Comparison of ENCODE assay signal across 8 cellular contexts in genomic region chr11:35418847-35419712, GRCh38. TPM values are rescaled to one million over a fixed set of nuclear protein-coding genes. Genes with fewer than 3 reads are reported as not detected.
A peak's percentile ranks its signal among the peaks of the same experiment; 100 is the strongest.
DNase-seq lines count a peak whose midpoint lies in the region; ATAC-seq, FAIRE-seq and TF ChIP-seq lines count a peak whose summit lies in the region.

SLC1A2 (minus strand) TSS chr11:35419558; CDS start chr11:35418966, 592 bp downstream.

- no peak for TF ChIP-seq POLR2A in gastroesophageal sphincter (IDR thresholded peaks at IDR 0.05)

- H3K4me3 Mint-ChIP-seq in activated CD4-positive, alpha-beta memory T cell treated with anti-CD3 and anti-CD28 coated beads, Interleukin-2, amount 10 ng/mL, durations not matched to agents 7 days and 5 days, result peak within 1 kb of the TSS; percentile 45

- no peak for TF ChIP-seq EP300 in gastroesophageal sphincter (IDR thresholded peaks at IDR 0.05)

- intact Hi-C loops in kidney (cut with DNase I), result no loop called here

- H3K36me3 ChIP-seq in BLaER1 (no peaks in the 10 kb centered on the region), gastroesophageal sphincter (no peaks in the 10 kb centered on the region), kidney (ENCODE audit: control insufficient read depth in 1 of 2, insufficient read depth in 2 of 2, low read length in 2 of 2) (no peaks in the 10 kb centered on the region)

- WGBS in gastroesophageal sphincter (ENCODE audit: low coverage in 1 of 2), 2 donors, result 4% methylated on average over 16 of the region's 100 CpGs; no CpG with 5 or more reads in 1 of the 2 donors

- no peaks in the 10 kb centered on the region for H3K9me3 Mint-ChIP-seq in activated CD4-positive, alpha-beta memory T cell treated with anti-CD3 and anti-CD28 coated beads, Interleukin-2, amount 10 ng/mL, durations not matched to agents 7 days and 5 days

- H3K4me2 ChIP-seq in BLaER1, result peak within 1 kb of the TSS; percentile 86

- peaks cover 29% of the 10 kb centered on the region for H4K20me1 ChIP-seq in BLaER1

- peaks cover 88% of the 10 kb centered on the region for H3K27me3 Mint-ChIP-seq in activated CD4-positive, alpha-beta memory T cell treated with anti-CD3 and anti-CD28 coated beads, Interleukin-2, amount 10 ng/mL, durations not matched to agents 7 days and 5 days

- POLR2A ChIA-PET in HEK293T (lab: Yijun Ruan, JAX), result interaction anchor here (1.0 kb wide), 1 partner anchor 503 kb away, joined by 3 read pairs; the partner anchor contains the start of genes APIP and PDHX
- POLR2A ChIA-PET in activated CD4-positive, alpha-beta memory T cell treated with anti-CD3 and anti-CD28 coated beads, Interleukin-2, amount 10 ng/mL, durations not matched to agents 7 days and 5 days (lab: Charles Lee), result no interaction called here

- H3K9me3 ChIP-seq in BLaER1, result peaks cover 7% of the 10 kb centered on the region; the same call in 1 of the 2 replicates
- no peaks in the 10 kb centered on the region for H3K9me3 ChIP-seq in gastroesophageal sphincter
- no peaks in the 10 kb centered on the region for H3K9me3 ChIP-seq in kidney (ENCODE audit: control insufficient read depth in 1 of 2, low read length in 2 of 2)

- H3K27ac ChIP-seq in BLaER1, result no peak within 1 kb of the TSS
- H3K27ac ChIP-seq in gastroesophageal sphincter, result no peak within 1 kb of the TSS
- H3K27ac ChIP-seq in kidney (ENCODE audit: low read depth in 2 of 2, low read length in 2 of 2), result no peak within 1 kb of the TSS

- peak within 1 kb of the TSS; percentile 61 for H3K4me3 ChIP-seq in BLaER1
- H3K4me3 ChIP-seq in gastroesophageal sphincter, result peak within 1 kb of the TSS; percentile 13 to 54
- peak within 1 kb of the TSS in 1 of 2 donors; percentile 32 for H3K4me3 ChIP-seq in kidney (ENCODE audit: low read length in 2 of 2)

- H3K9ac ChIP-seq in BLaER1 (no peak within 1 kb of the TSS), kidney (ENCODE audit: low read length in 2 of 2) (no peak within 1 kb of the TSS)

- DNase-seq in HEK293T (ENCODE audit: extremely low spot score) (peak; percentile 42), omental fat pad (ENCODE audit: low spot score) (no peak), NCI-H187 treated with DMSO at 0.1 percent for 48 hours (lab: John Stamatoyannopoulos, UW) (no peak), kidney (no peak)
- DNase-seq in activated CD4-positive, alpha-beta memory T cell treated with anti-CD3 and anti-CD28 coated beads, Interleukin-2, amount 10 ng/mL, durations not matched to agents 7 days and 5 days, result no peak
- no peak for DNase-seq in activated effector memory CD4-positive, alpha-beta T cell treated with anti-CD3 and anti-CD28 coated beads, Interleukin-2, amount 50 U/mL, for 16 hours

- ATAC-seq in gastroesophageal sphincter (peak; percentile 34), omental fat pad (ENCODE audit: low FRiP score) (peak; percentile 20)

- CTCF ChIA-PET in HEK293T (lab: Yijun Ruan, JAX), result interaction anchor here (0.6 kb wide), 2 partner anchors 143 to 863 kb away, joined by 3 to 5 read pairs; no protein-coding TSS in a partner anchor
- CTCF ChIA-PET in activated CD4-positive, alpha-beta memory T cell treated with anti-CD3 and anti-CD28 coated beads, Interleukin-2, amount 10 ng/mL, durations not matched to agents 7 days and 5 days (lab: Charles Lee), result interaction anchor here (0.7 to 1.4 kb wide), 2 partner anchors 9 to 233 kb away, joined by 3 to 5 read pairs; no protein-coding TSS in a partner anchor

- FAIRE-seq in kidney (lab: Jason Lieb, UNC), result no peak

- H3K4me1 Mint-ChIP-seq in activated CD4-positive, alpha-beta memory T cell treated with anti-CD3 and anti-CD28 coated beads, Interleukin-2, amount 10 ng/mL, durations not matched to agents 7 days and 5 days, result peaks cover 12% of the 10 kb centered on the region

- H3K27ac Mint-ChIP-seq in activated CD4-positive, alpha-beta memory T cell treated with anti-CD3 and anti-CD28 coated beads, Interleukin-2, amount 10 ng/mL, durations not matched to agents 7 days and 5 days, result no peak within 1 kb of the TSS

- no peaks in the 10 kb centered on the region for H3K36me3 Mint-ChIP-seq in activated CD4-positive, alpha-beta memory T cell treated with anti-CD3 and anti-CD28 coated beads, Interleukin-2, amount 10 ng/mL, durations not matched to agents 7 days and 5 days (ENCODE audit: low read depth)

- TF ChIP-seq CTCF in gastroesophageal sphincter (IDR thresholded peaks at IDR 0.05) (no peak), omental fat pad (IDR thresholded peaks at IDR 0.05) (no peak), kidney (IDR thresholded peaks at IDR 0.05; ENCODE audit: borderline replicate concordance, extremely low read depth, insufficient read depth) (no peak)

- peaks cover 19% of the 10 kb centered on the region for H3K4me1 ChIP-seq in BLaER1
- peaks cover 0 to 26% (median 16%) of the 10 kb centered on the region in 3 donors for H3K4me1 ChIP-seq in gastroesophageal sphincter
- H3K4me1 ChIP-seq in kidney (ENCODE audit: control insufficient read depth in 1 of 2, insufficient read depth in 1 of 2, low read depth in 1 of 2, low read length in 2 of 2), result peaks cover 0 to 3% of the 10 kb centered on the region in 2 donors

- H3K27me3 ChIP-seq in BLaER1 (peaks cover 88% of the 10 kb centered on the region), gastroesophageal sphincter (peaks cover 77% of the 10 kb centered on the region)

TF ChIP-seq in HEK293T, 16 proteins besides CTCF, POLR2A, EP300 and RAD21:
- TF ChIP-seq NFRKB (IDR thresholded peaks at IDR 0.05) (no peak), ELF4 (IDR thresholded peaks at IDR 0.05) (no peak), ARNT (IDR thresholded peaks at IDR 0.05) (no peak), FOXA1 (IDR thresholded peaks at IDR 0.05) (no peak), SUZ12 (IDR thresholded peaks at IDR 0.05) (peak; percentile 57; the same call in 1 of the 2 replicates)
TF ChIP-seq in HEK293T: peak in this region for 1.

RNA-seq across cellular contexts. Expression of gene SLC1A2, which starts in this region (rescaled TPM):
- total RNA-seq in activated CD4-positive, alpha-beta memory T cell treated with anti-CD3 and anti-CD28 coated beads, Interleukin-2, amount 10 ng/mL, durations not matched to agents 7 days and 5 days, result not detected
- total RNA-seq in gastroesophageal sphincter, result 1 to 10 TPM in 1 of 4 donors, under 1 TPM in 2, not detected in 1; 0.12 to 1.5 (median 0.40) TPM
- total RNA-seq in omental fat pad, result 1 to 10 TPM in 3 of 4 donors, under 1 TPM in 1; 0.96 to 5.0 (median 2.8) TPM
- total RNA-seq in kidney, result 0.28 TPM
- polyA plus RNA-seq in kidney (ENCODE audit: insufficient read depth, low read depth, low replicate concordance), result 0.11 TPM
